ENCODE assay signal across 1 cellular context in genomic region chr1:226638001-226638601, GRCh38.
TF ChIP-seq lines count a peak whose summit lies in the region.

No MANE protein-coding gene starts in this region.

TF ChIP-seq in H1, 55 proteins besides CTCF, POLR2A, EP300 and RAD21:
- TF ChIP-seq CHD1 (IDR thresholded peaks at IDR 0.05; ENCODE audit: low read depth, low read length) (no peak), NRF1 (IDR thresholded peaks at IDR 0.05; ENCODE audit: low read depth, low read length) (no peak), SP4 (IDR thresholded peaks at IDR 0.05; ENCODE audit: low read length) (no peak), KDM1A (IDR thresholded peaks at IDR 0.05; ENCODE audit: borderline replicate concordance, low read length) (no peak), CBX5 (IDR thresholded peaks at IDR 0.05; ENCODE audit: low read depth, low read length) (no peak), TAF1 (IDR thresholded peaks at IDR 0.05; ENCODE audit: low read depth, low read length) (no peak), E2F6 (IDR thresholded peaks at IDR 0.05) (no peak), TCF12 (IDR thresholded peaks at IDR 0.05; ENCODE audit: low read depth, low read length) (no peak), SIRT6 (IDR thresholded peaks at IDR 0.05; ENCODE audit: low read length) (no peak), BACH1 (IDR thresholded peaks at IDR 0.05; ENCODE audit: low read length) (no peak), FOSL1 (IDR thresholded peaks at IDR 0.05; ENCODE audit: insufficient read depth, low read depth, low read length) (no peak), GABPA (IDR thresholded peaks at IDR 0.05; ENCODE audit: borderline replicate concordance, insufficient read depth, low read length) (no peak), CHD7 (IDR thresholded peaks at IDR 0.05; ENCODE audit: insufficient replicate concordance, low read length) (no peak), SP2 (IDR thresholded peaks at IDR 0.05; ENCODE audit: low read length) (no peak)
